Comparison of ENCODE assay signal across 8 cellular contexts in genomic region chr16:56933266-56933619, GRCh38. TPM values are rescaled to one million over a fixed set of nuclear protein-coding genes. Genes with fewer than 3 reads are reported as not detected.
DNase-seq lines count a peak whose midpoint lies in the region; ATAC-seq and TF ChIP-seq lines count a peak whose summit lies in the region.

No MANE protein-coding gene starts in this region.

- peak overlapping the region; percentile 93 for H3K27ac ChIP-seq in RWPE1

- POLR2A ChIA-PET in RWPE1 (lab: Yijun Ruan, JAX; ENCODE audit: low non-redundant PET) = no interaction called here

- H3K27me3 Mint-ChIP-seq in progenitor cell of endocrine pancreas = no peaks in the 10 kb centered on the region

- ATAC-seq in HG02852 (IDR thresholded peaks at IDR 0.05; ENCODE audit: unreplicated experiment) = no peak

- no peak for DNase-seq in RWPE1 (ENCODE audit: low spot score)
- no peak for DNase-seq in epithelial cell of proximal tubule (ENCODE audit: low read depth)
- no peak for DNase-seq in progenitor cell of endocrine pancreas (ENCODE audit: low spot score, unreplicated experiment)
- no peak for DNase-seq in OCI-M1 (lab: John Stamatoyannopoulos, UW)
- DNase-seq in AG08396 (ENCODE audit: low spot score) = no peak
- no peak for DNase-seq in NCI-H1048 (lab: John Stamatoyannopoulos, UW)

- no peaks in the 10 kb centered on the region for H3K9me3 Mint-ChIP-seq in progenitor cell of endocrine pancreas (ENCODE audit: low read depth)

- H3K27ac Mint-ChIP-seq in progenitor cell of endocrine pancreas = peak overlapping the region; percentile 99

- H3K4me3 ChIP-seq in GM08714 (ENCODE audit: low read length) (peak overlapping the region; percentile 83), epithelial cell of proximal tubule (ENCODE audit: low read depth, low read length) (peak overlapping the region; percentile 99)

- H3K4me1 Mint-ChIP-seq in progenitor cell of endocrine pancreas (ENCODE audit: low read depth) = peaks cover 18% of the 10 kb centered on the region

- CTCF ChIA-PET in RWPE1 (lab: Yijun Ruan, JAX) = no interaction called here

- peaks cover 18% of the 10 kb centered on the region for H3K36me3 Mint-ChIP-seq in progenitor cell of endocrine pancreas (ENCODE audit: insufficient read depth)

- H3K4me3 Mint-ChIP-seq in progenitor cell of endocrine pancreas (ENCODE audit: low read depth) = peak overlapping the region; percentile 95

- TF ChIP-seq CTCF in RWPE1 (conservative IDR thresholded peaks at IDR 0.05; ENCODE audit: low read depth) = no peak
- TF ChIP-seq CTCF in epithelial cell of proximal tubule (conservative IDR thresholded peaks at IDR 0.05; ENCODE audit: low read depth, low read length) = no peak
- TF ChIP-seq CTCF in progenitor cell of endocrine pancreas (IDR thresholded peaks at IDR 0.05; ENCODE audit: unreplicated experiment) = no peak

RNA-seq across cellular contexts. Expression of gene HERPUD1, which starts 1.3 kb away (rescaled TPM):
- total RNA-seq in epithelial cell of proximal tubule (42.1 and 84.8 TPM in 2 replicates), progenitor cell of endocrine pancreas (70.0 and 85.9 TPM in 2 replicates)

RNA-seq across cellular contexts. Expression of gene CETP, which starts 28.5 kb away (rescaled TPM):
- not detected in 2 replicates for total RNA-seq in epithelial cell of proximal tubule
- not detected in 2 replicates for total RNA-seq in progenitor cell of endocrine pancreas

RNA-seq across cellular contexts. Expression of gene NLRC5, which starts 56.1 kb away (rescaled TPM):
- total RNA-seq in epithelial cell of proximal tubule (3.8 and 4.5 TPM in 2 replicates), progenitor cell of endocrine pancreas (not detected in 2 replicates)
